15 cellular contexts compared by ENCODE assay signal in genomic region chr6:12548526-12548925, GRCh38.
A peak's percentile ranks its signal among the peaks of the same experiment; 100 is the strongest.
DNase-seq lines count a peak whose midpoint lies in the region; TF ChIP-seq lines count a peak whose summit lies in the region.
"Had no signal": no experiment of that assay in that cellular context is flagged by ENCODE, and none has a peak within 500 bp of the region (broad histone marks: within the 10 kb centered on the region; RNA-seq: fewer than 3 reads in every experiment).

No MANE protein-coding gene starts in this region.

- H3K27ac Mint-ChIP-seq in chondrocyte (ENCODE audit: unreplicated experiment), result peak overlapping the region; percentile 49
- H3K27ac Mint-ChIP-seq: activated CD4-positive, alpha-beta T cell treated with anti-CD3 and anti-CD28 coated beads, Interleukin-2, amount 10 ng/mL, durations not matched to agents 24 days and 14 days; activated naive CD8-positive, alpha-beta T cell had no signal

- DNase-seq in AG09319 (ENCODE audit: extremely low read depth, low read depth), result peak; percentile 35
- DNase-seq in LHCN-M2 (ENCODE audit: low read depth), result peak; percentile 77
- DNase-seq in chondrocyte (ENCODE audit: low spot score), result no peak
- DNase-seq in kidney glomerular epithelial cell (lab: John Stamatoyannopoulos, UW), result peak; percentile 54
- no peak for DNase-seq in globus pallidus (ENCODE audit: low spot score)
- DNase-seq in GM13977 (ENCODE audit: low spot score), result no peak
- DNase-seq in GOT3 (lab: John Stamatoyannopoulos, UW), result no peak
- no peak for DNase-seq in midbrain (lab: John Stamatoyannopoulos, UW)
- DNase-seq: activated CD4-positive, alpha-beta T cell treated with anti-CD3 and anti-CD28 coated beads, Interleukin-2, amount 10 ng/mL, durations not matched to agents 24 days and 14 days; colonic mucosa; NCI-H1436 treated with DMSO at 0.1 percent for 48 hours; NCI-H446; stimulated activated CD4-positive, alpha-beta T cell treated with anti-CD3 and anti-CD28 coated beads, Interleukin-4, amount 100 ng/mL, for 4 hours; trophoblast cell had no signal

- no peaks in the 10 kb centered on the region for H3K27me3 Mint-ChIP-seq in chondrocyte (ENCODE audit: low read depth)
- H3K27me3 Mint-ChIP-seq: activated CD4-positive, alpha-beta T cell treated with anti-CD3 and anti-CD28 coated beads, Interleukin-2, amount 10 ng/mL, durations not matched to agents 24 days and 14 days had no signal

- peaks cover 42% of the 10 kb centered on the region for H3K4me1 Mint-ChIP-seq in chondrocyte (ENCODE audit: low read depth)
- H3K4me1 Mint-ChIP-seq: activated CD4-positive, alpha-beta T cell treated with anti-CD3 and anti-CD28 coated beads, Interleukin-2, amount 10 ng/mL, durations not matched to agents 24 days and 14 days had no signal

- no peak for TF ChIP-seq CTCF in AG09319 (IDR thresholded peaks at IDR 0.05; ENCODE audit: low read depth, low read length)
- no peak for TF ChIP-seq CTCF in chondrocyte (IDR thresholded peaks at IDR 0.05)
- TF ChIP-seq CTCF in GM13977 (IDR thresholded peaks at IDR 0.05; ENCODE audit: extremely low read depth, insufficient read depth, missing control alignments), result no peak

- in situ Hi-C loops in GM13977 (cut with MboI; ENCODE audit: low pct_unique_long_range_greater_than_20kb, low sequenced_read_pairs, unreplicated experiment), result no loop called here

- no peaks in the 10 kb centered on the region for H3K36me3 Mint-ChIP-seq in chondrocyte (ENCODE audit: low read depth)
- H3K36me3 Mint-ChIP-seq: activated naive CD8-positive, alpha-beta T cell had no signal

- peaks cover 4% of the 10 kb centered on the region for H3K9me3 Mint-ChIP-seq in chondrocyte (ENCODE audit: low read depth)

- no peak overlapping the region for H3K4me3 Mint-ChIP-seq in chondrocyte (ENCODE audit: unreplicated experiment)
- H3K4me3 Mint-ChIP-seq: activated CD4-positive, alpha-beta T cell treated with anti-CD3 and anti-CD28 coated beads, Interleukin-2, amount 10 ng/mL, durations not matched to agents 24 days and 14 days; activated naive CD8-positive, alpha-beta T cell had no signal

Comparison
In these comparisons a context has a peak if more than half of its experiments do, and no peak if none do; other contexts are left out.
1. DNase-seq: peak in AG09319 (single experiment), LHCN-M2 (single experiment) and kidney glomerular epithelial cell (single experiment); none in chondrocyte (single experiment), globus pallidus (single experiment), GM13977 (single experiment), GOT3 (single experiment) and midbrain (single experiment).